In genomic region chr2:74014813-74015212, GRCh38 we compare ENCODE assay signal across 15 cellular contexts. TPM values are rescaled to one million over a fixed set of nuclear protein-coding genes. Genes with fewer than 3 reads are reported as not detected.
DNase-seq lines count a peak whose midpoint lies in the region; ATAC-seq, FAIRE-seq and TF ChIP-seq lines count a peak whose summit lies in the region.
"Had no signal": no experiment of that assay in that cellular context is flagged by ENCODE, and none has a peak within 500 bp of the region (broad histone marks: within the 10 kb centered on the region; RNA-seq: fewer than 3 reads in every experiment).

No MANE protein-coding gene starts in this region.

- TF ChIP-seq CTCF in endodermal cell (conservative IDR thresholded peaks at IDR 0.05), result no peak
- no peak for TF ChIP-seq CTCF in neural crest cell (conservative IDR thresholded peaks at IDR 0.05)

- no peak for DNase-seq in activated naive CD8-positive, alpha-beta T cell treated with anti-CD3 and anti-CD28 coated beads, Interleukin-2, amount 50 U/mL, for 24 hours
- DNase-seq in endodermal cell (no peak), neural crest cell (ENCODE audit: low read depth, low spot score) (no peak), GM19239 (ENCODE audit: insufficient read length, low spot score) (no peak), NCI-H748 (lab: John Stamatoyannopoulos, UW; ENCODE audit: unreplicated experiment) (no peak)
- no peak for DNase-seq in activated naive CD4-positive, alpha-beta T cell treated with anti-CD3 and anti-CD28 coated beads, Interleukin-2, amount 10 ng/mL, durations not matched to agents 7 days and 5 days
- DNase-seq: Calu3; CD8-positive, alpha-beta T cell; DMS79 treated with DMSO at 0.1 percent for 48 hours; GF-D8; GM23248 had no signal

- H3K27me3 ChIP-seq in endodermal cell (ENCODE audit: control insufficient read depth, insufficient read depth, low read length, poor library complexity, severe bottlenecking), result no peaks in the 10 kb centered on the region
- H3K27me3 ChIP-seq: BLaER1 treated with 17β-estradiol and CSF1 and Interleukin-3, amounts not matched to agents 10 nM and 100 nM had no signal

- no peak overlapping the region for H3K4me3 Mint-ChIP-seq in activated naive CD8-positive, alpha-beta T cell
- no peak overlapping the region for H3K4me3 Mint-ChIP-seq in activated naive CD8-positive, alpha-beta T cell treated with anti-CD3 and anti-CD28 coated beads, Interleukin-2, amount 50 U/mL, for 24 hours
- no peak overlapping the region for H3K4me3 Mint-ChIP-seq in endodermal cell
- no peak overlapping the region for H3K4me3 Mint-ChIP-seq in neural crest cell
- no peak overlapping the region for H3K4me3 Mint-ChIP-seq in activated naive CD4-positive, alpha-beta T cell treated with anti-CD3 and anti-CD28 coated beads, Interleukin-2, amount 10 ng/mL, durations not matched to agents 7 days and 5 days
- H3K4me3 Mint-ChIP-seq: B cell; CD8-positive, alpha-beta T cell had no signal

- H3K9ac ChIP-seq in endodermal cell (ENCODE audit: extremely low read depth, low read length, poor library complexity, severe bottlenecking), result no peak overlapping the region
- H3K9ac ChIP-seq: BLaER1 treated with 17β-estradiol and CSF1 and Interleukin-3, amounts not matched to agents 10 nM and 100 nM; GM23248 had no signal

- peaks cover 48% of the 10 kb centered on the region for H3K4me1 Mint-ChIP-seq in activated naive CD8-positive, alpha-beta T cell (ENCODE audit: low read depth)
- H3K4me1 Mint-ChIP-seq in activated naive CD8-positive, alpha-beta T cell treated with anti-CD3 and anti-CD28 coated beads, Interleukin-2, amount 50 U/mL, for 24 hours, result peaks cover 16% of the 10 kb centered on the region
- H3K4me1 Mint-ChIP-seq in endodermal cell, result peaks cover 18% of the 10 kb centered on the region
- no peaks in the 10 kb centered on the region for H3K4me1 Mint-ChIP-seq in neural crest cell
- H3K4me1 Mint-ChIP-seq in activated naive CD4-positive, alpha-beta T cell treated with anti-CD3 and anti-CD28 coated beads, Interleukin-2, amount 10 ng/mL, durations not matched to agents 7 days and 5 days, result no peaks in the 10 kb centered on the region

- H3K4me1 ChIP-seq in endodermal cell (ENCODE audit: control insufficient read depth, insufficient read depth, low read length), result peaks cover 9% of the 10 kb centered on the region
- H3K4me1 ChIP-seq: HAP-1 had no signal

- H3K36me3 ChIP-seq in endodermal cell (ENCODE audit: control insufficient read depth, insufficient read depth, low read length), result peaks cover 19% of the 10 kb centered on the region
- H3K36me3 ChIP-seq: HAP-1 had no signal

- no peak overlapping the region for H3K27ac ChIP-seq in endodermal cell (ENCODE audit: low read depth, low read length)
- H3K27ac ChIP-seq: BLaER1 treated with 17β-estradiol and CSF1 and Interleukin-3, amounts not matched to agents 10 nM and 100 nM; GM23248 had no signal

- H3K27me3 Mint-ChIP-seq in activated naive CD8-positive, alpha-beta T cell, result no peaks in the 10 kb centered on the region
- no peaks in the 10 kb centered on the region for H3K27me3 Mint-ChIP-seq in activated naive CD8-positive, alpha-beta T cell treated with anti-CD3 and anti-CD28 coated beads, Interleukin-2, amount 50 U/mL, for 24 hours
- no peaks in the 10 kb centered on the region for H3K27me3 Mint-ChIP-seq in endodermal cell (ENCODE audit: insufficient read depth)
- H3K27me3 Mint-ChIP-seq in neural crest cell (ENCODE audit: low read depth), result no peaks in the 10 kb centered on the region
- no peaks in the 10 kb centered on the region for H3K27me3 Mint-ChIP-seq in activated naive CD4-positive, alpha-beta T cell treated with anti-CD3 and anti-CD28 coated beads, Interleukin-2, amount 10 ng/mL, durations not matched to agents 7 days and 5 days
- H3K27me3 Mint-ChIP-seq: B cell had no signal

- no peaks in the 10 kb centered on the region for H3K9me3 Mint-ChIP-seq in activated naive CD8-positive, alpha-beta T cell (ENCODE audit: low read depth)
- H3K9me3 Mint-ChIP-seq in activated naive CD8-positive, alpha-beta T cell treated with anti-CD3 and anti-CD28 coated beads, Interleukin-2, amount 50 U/mL, for 24 hours, result no peaks in the 10 kb centered on the region
- H3K9me3 Mint-ChIP-seq in endodermal cell (no peaks in the 10 kb centered on the region), neural crest cell (no peaks in the 10 kb centered on the region)
- H3K9me3 Mint-ChIP-seq in activated naive CD4-positive, alpha-beta T cell treated with anti-CD3 and anti-CD28 coated beads, Interleukin-2, amount 10 ng/mL, durations not matched to agents 7 days and 5 days, result no peaks in the 10 kb centered on the region
- H3K9me3 Mint-ChIP-seq: CD8-positive, alpha-beta T cell had no signal

- FAIRE-seq in GM19239 (lab: Jason Lieb, UNC), result no peak

- CTCF ChIA-PET in activated naive CD4-positive, alpha-beta T cell treated with anti-CD3 and anti-CD28 coated beads, Interleukin-2, amount 10 ng/mL, durations not matched to agents 7 days and 5 days (lab: Charles Lee), result no interaction called here

- H3K9me3 ChIP-seq in endodermal cell (ENCODE audit: control insufficient read depth, low read length), result no peaks in the 10 kb centered on the region
- H3K9me3 ChIP-seq: BLaER1 treated with 17β-estradiol and CSF1 and Interleukin-3, amounts not matched to agents 10 nM and 100 nM; HAP-1 had no signal

- ATAC-seq in activated naive CD8-positive, alpha-beta T cell treated with anti-CD3 and anti-CD28 coated beads, Interleukin-2, amount 50 U/mL, for 24 hours, result no peak
- ATAC-seq: CD8-positive, alpha-beta T cell had no signal

- no peak overlapping the region for H3K4me3 ChIP-seq in endodermal cell (ENCODE audit: low read length)
- H3K4me3 ChIP-seq: BLaER1 treated with 17β-estradiol and CSF1 and Interleukin-3, amounts not matched to agents 10 nM and 100 nM; GM23248; HAP-1 had no signal

- peaks cover 2% of the 10 kb centered on the region for H3K36me3 Mint-ChIP-seq in activated naive CD8-positive, alpha-beta T cell
- peaks cover 2% of the 10 kb centered on the region for H3K36me3 Mint-ChIP-seq in activated naive CD8-positive, alpha-beta T cell treated with anti-CD3 and anti-CD28 coated beads, Interleukin-2, amount 50 U/mL, for 24 hours (ENCODE audit: low read depth)
- peaks cover 24% of the 10 kb centered on the region for H3K36me3 Mint-ChIP-seq in endodermal cell (ENCODE audit: low read depth)
- H3K36me3 Mint-ChIP-seq in neural crest cell (ENCODE audit: low read depth), result no peaks in the 10 kb centered on the region
- peaks cover 6% of the 10 kb centered on the region for H3K36me3 Mint-ChIP-seq in activated naive CD4-positive, alpha-beta T cell treated with anti-CD3 and anti-CD28 coated beads, Interleukin-2, amount 10 ng/mL, durations not matched to agents 7 days and 5 days

- WGBS in endodermal cell (ENCODE audit: insufficient coverage in 1 of 2, insufficient read length in 1 of 2), 2 experiments, result 97 to 100% methylated on average over 1 to 3 of the region's 3 CpGs

- peak overlapping the region; percentile 46 for H3K27ac Mint-ChIP-seq in activated naive CD8-positive, alpha-beta T cell
- no peak overlapping the region for H3K27ac Mint-ChIP-seq in activated naive CD8-positive, alpha-beta T cell treated with anti-CD3 and anti-CD28 coated beads, Interleukin-2, amount 50 U/mL, for 24 hours
- H3K27ac Mint-ChIP-seq in endodermal cell, result peak overlapping the region; percentile 30
- peak overlapping the region; percentile 35 for H3K27ac Mint-ChIP-seq in neural crest cell (ENCODE audit: unreplicated experiment)
- H3K27ac Mint-ChIP-seq in activated naive CD4-positive, alpha-beta T cell treated with anti-CD3 and anti-CD28 coated beads, Interleukin-2, amount 10 ng/mL, durations not matched to agents 7 days and 5 days, result no peak overlapping the region
- H3K27ac Mint-ChIP-seq: B cell; CD8-positive, alpha-beta T cell had no signal

RNA-seq across cellular contexts. Expression of gene TET3, which starts 30.1 kb away (rescaled TPM):
- total RNA-seq in endodermal cell (10 to 100 TPM; 23.5 to 26.3 TPM), neural crest cell (30.2 and 30.3 TPM in 2 replicates)
- polyA plus RNA-seq in endodermal cell (2013, experiment 1 of 2), result 12.5 TPM
- 12.4 TPM for polyA plus RNA-seq in endodermal cell (2013, experiment 2 of 2)

Comparison
In these comparisons a context has a peak if more than half of its experiments do, and no peak if none do; other contexts are left out.
1. H3K27ac Mint-ChIP-seq: peak in activated naive CD8-positive, alpha-beta T cell (single experiment), endodermal cell (single experiment) and neural crest cell (single experiment); none in activated naive CD8-positive, alpha-beta T cell treated with anti-CD3 and anti-CD28 coated beads, Interleukin-2, amount 50 U/mL, for 24 hours (single experiment) and activated naive CD4-positive, alpha-beta T cell treated with anti-CD3 and anti-CD28 coated beads, Interleukin-2, amount 10 ng/mL, durations not matched to agents 7 days and 5 days (single experiment).